1 cellular context compared by ENCODE assay signal in genomic region chr3:133258358-133258757, GRCh38.
TF ChIP-seq lines count a peak whose summit lies in the region.

No MANE protein-coding gene starts in this region.

TF ChIP-seq in SK-N-SH, 30 proteins besides CTCF, POLR2A, EP300 and RAD21 (continued from another document):
- TF ChIP-seq PBX3 (IDR thresholded peaks at IDR 0.05) (peak; percentile 48), MAX (IDR thresholded peaks at IDR 0.05; ENCODE audit: low read depth) (0 out of 2 replicates have a peak, but pooled peaks have one; percentile 10), RFX5 (IDR thresholded peaks at IDR 0.05; ENCODE audit: low read length) (no peak), IRF3 (IDR thresholded peaks at IDR 0.05; ENCODE audit: low read depth, low read length) (no peak), JUND (IDR thresholded peaks at IDR 0.05) (no peak), FOSL2 (IDR thresholded peaks at IDR 0.05; ENCODE audit: borderline replicate concordance, low read depth) (peak; percentile 33; the same call in 1 of the 2 replicates)
